Comparison of ENCODE assay signal across 8 cellular contexts in the genomic region with DNA sequence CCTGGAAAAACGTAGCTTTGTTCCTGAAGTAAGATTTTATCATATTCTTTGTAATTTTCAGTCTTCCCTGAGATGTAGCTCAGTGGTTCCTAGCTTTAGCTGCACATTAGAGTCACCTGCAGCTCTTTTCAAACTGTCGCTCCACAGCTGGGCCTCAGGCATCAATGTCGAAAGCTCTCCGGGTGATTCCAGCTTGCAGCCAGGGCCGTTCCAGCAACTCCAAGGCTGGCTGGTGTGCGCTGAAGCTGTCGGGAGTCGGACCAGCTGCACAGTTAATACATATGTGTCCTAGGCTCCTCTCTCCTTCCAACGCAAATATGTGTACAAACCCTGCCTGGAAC. TPM values are rescaled to one million over a fixed set of nuclear protein-coding genes. Genes with fewer than 3 reads are reported as not detected.
DNase-seq lines count a peak whose midpoint lies in the region; ATAC-seq, FAIRE-seq and TF ChIP-seq lines count a peak whose summit lies in the region.

No MANE protein-coding gene starts in this region.

- WGBS in HUES64: 3% methylated on average over 9 of the region's 9 CpGs

- H3K9ac ChIP-seq in HUES64 (ENCODE audit: low read depth, low read length): peak overlapping the region; percentile 95

- FAIRE-seq in RCC 7860 (lab: Jason Lieb, UNC): no peak

- H3K27ac Mint-ChIP-seq in activated naive CD4-positive, alpha-beta T cell treated with anti-CD3 and anti-CD28 coated beads, Interleukin-2, amount 10 ng/mL, durations not matched to agents 7 days and 5 days: peak overlapping the region; percentile 92
- H3K27ac Mint-ChIP-seq in nephron progenitor cell: peak overlapping the region; percentile 98

- ATAC-seq in HG02588 (IDR thresholded peaks at IDR 0.05; ENCODE audit: unreplicated experiment) (no peak), GM21367 (IDR thresholded peaks at IDR 0.05; ENCODE audit: unreplicated experiment) (no peak)

- TF ChIP-seq CTCF in nephron progenitor cell (IDR thresholded peaks at IDR 0.05): no peak

- no peak for DNase-seq in activated naive CD4-positive, alpha-beta T cell treated with anti-CD3 and anti-CD28 coated beads, Interleukin-2, amount 10 ng/mL, durations not matched to agents 7 days and 5 days
- DNase-seq in activated naive CD4-positive, alpha-beta T cell treated with anti-CD3 and anti-CD28 coated beads, Interleukin-2, amount 50 U/mL, for 16 hours: no peak
- DNase-seq in nephron progenitor cell (no peak), RCC 7860 (ENCODE audit: low spot score) (no peak)

- no peaks in the 10 kb centered on the region for H3K27me3 Mint-ChIP-seq in activated naive CD4-positive, alpha-beta T cell treated with anti-CD3 and anti-CD28 coated beads, Interleukin-2, amount 10 ng/mL, durations not matched to agents 7 days and 5 days
- no peaks in the 10 kb centered on the region for H3K27me3 Mint-ChIP-seq in nephron progenitor cell (ENCODE audit: low read depth, poor library complexity)

- H3K4me1 ChIP-seq in HUES64 (ENCODE audit: insufficient read depth, low read length): peaks cover 7% of the 10 kb centered on the region; the same call in 1 of the 2 replicates

- H3K36me3 ChIP-seq in HUES64 (ENCODE audit: insufficient read depth, low read length): no peaks in the 10 kb centered on the region

- H3K27me3 ChIP-seq in HUES64 (ENCODE audit: insufficient read depth, low read length): peaks cover 5% of the 10 kb centered on the region; the same call in 1 of the 2 replicates

- CTCF ChIA-PET in activated naive CD4-positive, alpha-beta T cell treated with anti-CD3 and anti-CD28 coated beads, Interleukin-2, amount 10 ng/mL, durations not matched to agents 7 days and 5 days (lab: Charles Lee): interaction anchor here (1.0 to 2.4 kb wide), 4 partner anchors 39 to 143 kb away, joined by 3 to 10 read pairs (median 4); a partner anchor contains a TSS

- H3K4me3 ChIP-seq in HUES64 (ENCODE audit: low read length): peak overlapping the region; percentile 96

- peaks cover 8% of the 10 kb centered on the region for H3K9me3 Mint-ChIP-seq in activated naive CD4-positive, alpha-beta T cell treated with anti-CD3 and anti-CD28 coated beads, Interleukin-2, amount 10 ng/mL, durations not matched to agents 7 days and 5 days
- peaks cover 16% of the 10 kb centered on the region for H3K9me3 Mint-ChIP-seq in nephron progenitor cell

- no peaks in the 10 kb centered on the region for H3K9me3 ChIP-seq in HUES64 (ENCODE audit: insufficient read depth, low read depth, low read length)

- H3K4me1 Mint-ChIP-seq in activated naive CD4-positive, alpha-beta T cell treated with anti-CD3 and anti-CD28 coated beads, Interleukin-2, amount 10 ng/mL, durations not matched to agents 7 days and 5 days: peaks cover 38% of the 10 kb centered on the region
- H3K4me1 Mint-ChIP-seq in nephron progenitor cell: peaks cover 35% of the 10 kb centered on the region

- H3K4me3 Mint-ChIP-seq in activated naive CD4-positive, alpha-beta T cell treated with anti-CD3 and anti-CD28 coated beads, Interleukin-2, amount 10 ng/mL, durations not matched to agents 7 days and 5 days: peak overlapping the region; percentile 98
- H3K4me3 Mint-ChIP-seq in nephron progenitor cell: peak overlapping the region; percentile 98

- H3K27ac ChIP-seq in HUES64 (ENCODE audit: low read depth, low read length) (peak overlapping the region; percentile 88), cingulate gyrus (ENCODE audit: low read depth, low read length) (peak overlapping the region; percentile 96)

- peaks cover 18% of the 10 kb centered on the region for H3K36me3 Mint-ChIP-seq in activated naive CD4-positive, alpha-beta T cell treated with anti-CD3 and anti-CD28 coated beads, Interleukin-2, amount 10 ng/mL, durations not matched to agents 7 days and 5 days
- peaks cover 17% of the 10 kb centered on the region for H3K36me3 Mint-ChIP-seq in nephron progenitor cell (ENCODE audit: low read depth)

RNA-seq across cellular contexts. Expression of a gene that starts 0.6 kb away (rescaled TPM):
- 1.8 TPM for polyA plus RNA-seq in HUES64 (2013, experiment 1 of 2)
- polyA plus RNA-seq in HUES64 (2013, experiment 2 of 2): 1.8 TPM

RNA-seq across cellular contexts. Expression of a gene that starts 5.4 kb away (rescaled TPM):
- 5.8 TPM for polyA plus RNA-seq in HUES64 (2013, experiment 1 of 2)
- 7.2 TPM for polyA plus RNA-seq in HUES64 (2013, experiment 2 of 2)

RNA-seq across cellular contexts. Expression of a gene that starts 42.3 kb away (rescaled TPM):
- polyA plus RNA-seq in HUES64 (2013, experiment 1 of 2): 5.1 TPM
- 5.3 TPM for polyA plus RNA-seq in HUES64 (2013, experiment 2 of 2)

RNA-seq across cellular contexts. Expression of a gene that starts 43.4 kb away (rescaled TPM):
- polyA plus RNA-seq in HUES64 (2013, experiment 1 of 2): 49.1 TPM
- 49.1 TPM for polyA plus RNA-seq in HUES64 (2013, experiment 2 of 2)
